Comparison of ENCODE assay signal across 8 cellular contexts in the genomic region with DNA sequence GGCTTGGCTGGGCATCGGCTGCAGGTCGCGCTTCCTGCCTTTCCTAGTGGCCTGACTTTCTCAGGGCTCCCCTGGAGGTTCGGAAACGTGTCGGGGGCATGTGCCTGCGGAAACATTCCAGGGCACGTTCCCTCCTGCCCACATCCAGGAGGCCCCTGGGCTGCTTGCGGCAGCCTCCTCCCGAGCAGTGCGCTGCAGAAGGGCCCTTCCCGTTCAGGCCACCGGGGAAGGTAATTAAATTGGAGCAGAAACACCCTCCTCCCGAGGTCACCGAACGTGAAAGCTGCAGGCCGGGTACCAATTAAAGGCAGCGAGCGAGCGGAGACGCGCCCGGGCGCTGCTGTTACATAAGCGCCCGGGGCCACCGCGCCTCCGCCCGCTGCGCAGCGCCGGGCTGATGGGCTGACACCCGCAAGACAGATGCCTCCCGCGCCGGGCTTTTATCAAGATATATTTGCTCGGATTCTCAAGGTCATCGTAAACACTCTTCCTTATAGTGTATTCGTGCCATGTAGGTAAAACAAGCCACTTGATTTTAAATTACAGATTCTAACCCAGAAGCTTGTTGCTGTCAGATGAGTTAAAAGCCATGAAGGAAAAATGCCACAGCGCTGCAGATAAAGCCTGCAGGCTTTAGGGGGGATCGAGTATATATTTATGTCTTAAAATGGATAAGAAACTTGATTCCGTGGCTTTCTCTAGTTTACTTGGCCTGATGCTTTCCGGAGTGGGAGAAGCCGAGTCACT. TPM values are rescaled to one million over a fixed set of nuclear protein-coding genes. Genes with fewer than 3 reads are reported as not detected.
A peak's percentile ranks its signal among the peaks of the same experiment; 100 is the strongest.
DNase-seq lines count a peak whose midpoint lies in the region; ATAC-seq and TF ChIP-seq lines count a peak whose summit lies in the region.

No MANE protein-coding gene starts in this region.

- POLR2A ChIA-PET in CD4-positive, alpha-beta T cell (lab: Charles Lee): no interaction called here

- no peaks in the 10 kb centered on the region for H3K9me2 ChIP-seq in GM23248 (ENCODE audit: insufficient read depth)
- H3K9me2 ChIP-seq in neural cell (ENCODE audit: insufficient read depth, low read length): no peaks in the 10 kb centered on the region

- no peak overlapping the region for H3K27ac Mint-ChIP-seq in CD4-positive, alpha-beta T cell

- no peak for TF ChIP-seq CTCF in foreskin fibroblast (IDR thresholded peaks at IDR 0.05; ENCODE audit: low read depth, low read length)
- no peak for TF ChIP-seq CTCF in neural cell (IDR thresholded peaks at IDR 0.05; ENCODE audit: poor library complexity, severe bottlenecking)
- no peak for TF ChIP-seq CTCF in CD4-positive, alpha-beta T cell (IDR thresholded peaks at IDR 0.05)

- H3K9me3 ChIP-seq in GM23248 (ENCODE audit: low read depth): no peaks in the 10 kb centered on the region
- H3K9me3 ChIP-seq in neural cell (ENCODE audit: low read length): no peaks in the 10 kb centered on the region
- no peaks in the 10 kb centered on the region for H3K9me3 ChIP-seq in CD4-positive, alpha-beta T cell (ENCODE audit: control insufficient read depth, low read length)

- no peak for ATAC-seq in CD4-positive, alpha-beta T cell (ENCODE audit: poor library complexity)
- ATAC-seq in GM21723 (IDR thresholded peaks at IDR 0.05; ENCODE audit: unreplicated experiment) (no peak), GM18858 (IDR thresholded peaks at IDR 0.05; ENCODE audit: unreplicated experiment) (no peak)

- intact Hi-C loops in CD4-positive, alpha-beta T cell (cut with DNase I, micrococcal nuclease): no loop called here

- no peaks in the 10 kb centered on the region for H3K9me3 Mint-ChIP-seq in CD4-positive, alpha-beta T cell

- no peaks in the 10 kb centered on the region for H3K4me1 Mint-ChIP-seq in CD4-positive, alpha-beta T cell (ENCODE audit: low read depth)

- no peaks in the 10 kb centered on the region for H3K36me3 ChIP-seq in GM23248 (ENCODE audit: low read depth)
- no peaks in the 10 kb centered on the region for H3K36me3 ChIP-seq in neural cell (ENCODE audit: insufficient read depth, low read length)

- H2AFZ ChIP-seq in GM23248 (peak overlapping the region; percentile 78), neural cell (ENCODE audit: low read depth, low read length) (no peak overlapping the region)

- H3K4me2 ChIP-seq in GM23248 (ENCODE audit: unreplicated experiment) (peak overlapping the region; percentile 70), neural cell (ENCODE audit: low read length) (peak overlapping the region; percentile 21)

- peak; percentile 25 for TF ChIP-seq EP300 in neural cell (conservative IDR thresholded peaks at IDR 0.05; ENCODE audit: poor library complexity, severe bottlenecking)

- no peaks in the 10 kb centered on the region for H3K79me2 ChIP-seq in GM23248 (ENCODE audit: insufficient read depth)
- H3K79me2 ChIP-seq in neural cell (replicated peaks; ENCODE audit: insufficient read depth, low read length): no peaks in the 10 kb centered on the region

- peak; percentile 56 for DNase-seq in GM23248
- peak; percentile 64 for DNase-seq in SK-N-DZ (ENCODE audit: low spot score)
- peak; percentile 4 to 55 for DNase-seq in foreskin fibroblast
- DNase-seq in NCI-H2029 treated with DMSO at 0.1 percent for 48 hours (lab: John Stamatoyannopoulos, UW): no peak
- no peak for DNase-seq in CD4-positive, alpha-beta T cell

- peaks cover 48% of the 10 kb centered on the region for H3K27me3 Mint-ChIP-seq in CD4-positive, alpha-beta T cell

- in situ Hi-C loops in GM23248 (cut with MboI): no loop called here

- H3K4me3 Mint-ChIP-seq in CD4-positive, alpha-beta T cell: no peak overlapping the region

- no peaks in the 10 kb centered on the region for H3K4me1 ChIP-seq in GM23248 (ENCODE audit: insufficient read depth)

- H4K20me1 ChIP-seq in GM23248 (ENCODE audit: insufficient read depth): no peaks in the 10 kb centered on the region
- no peaks in the 10 kb centered on the region for H4K20me1 ChIP-seq in neural cell (ENCODE audit: insufficient read depth)

- H3K9ac ChIP-seq in GM23248 (peak overlapping the region; percentile 33; the same call in 1 of the 2 replicates), neural cell (ENCODE audit: low read length) (peak overlapping the region; percentile 54)

- CTCF ChIA-PET in CD4-positive, alpha-beta T cell (lab: Charles Lee): no interaction called here

- peak overlapping the region; percentile 67 for H3K4me3 ChIP-seq in GM23248
- H3K4me3 ChIP-seq in foreskin fibroblast (ENCODE audit: low read depth in 1 of 2, low read length in 2 of 2): peak overlapping the region; percentile 43 to 52
- H3K4me3 ChIP-seq in neural cell (ENCODE audit: low read length): peak overlapping the region; percentile 70

- no peak for TF ChIP-seq RAD21 in neural cell (conservative IDR thresholded peaks at IDR 0.05)

- H3K27ac ChIP-seq in GM23248 (no peak overlapping the region), neural cell (ENCODE audit: low read length) (no peak overlapping the region)
- no peak overlapping the region for H3K27ac ChIP-seq in CD4-positive, alpha-beta T cell (ENCODE audit: low read depth, low read length)

- H3K27me3 ChIP-seq in GM23248 (replicated peaks; ENCODE audit: insufficient read depth) (no peaks in the 10 kb centered on the region), neural cell (ENCODE audit: insufficient read depth, low read depth, low read length) (peaks cover 35% of the 10 kb centered on the region)
- peaks cover 39% of the 10 kb centered on the region for H3K27me3 ChIP-seq in CD4-positive, alpha-beta T cell (ENCODE audit: control insufficient read depth, insufficient read depth, low read length)

- H3F3A ChIP-seq in GM23248 (ENCODE audit: insufficient read depth): no peaks in the 10 kb centered on the region
- no peaks in the 10 kb centered on the region for H3F3A ChIP-seq in neural cell (ENCODE audit: insufficient read depth, low read length, poor library complexity, severe bottlenecking)

- H3K36me3 Mint-ChIP-seq in CD4-positive, alpha-beta T cell (ENCODE audit: low read depth): no peaks in the 10 kb centered on the region

- WGBS in GM23248 (ENCODE audit: low coverage in 1 of 2, low lambda C conversion rate in 2 of 2, missing lambda C conversion rate in 2 of 2), 2 experiments: 13 to 15% methylated on average over 44 to 45 of the region's 45 CpGs

TF ChIP-seq in neural cell, 6 proteins besides CTCF, POLR2A, EP300 and RAD21:
- TF ChIP-seq TAF1 (IDR thresholded peaks at IDR 0.05; ENCODE audit: low read depth) (no peak), POLR2AphosphoS5 (IDR thresholded peaks at IDR 0.05) (no peak)

RNA-seq across cellular contexts. Expression of a gene that starts 31.4 kb away (rescaled TPM):
- total RNA-seq in GM23248 (2014; rRNA removed; shearing (Covaris generic)): 6.4 and 12.5 TPM in 2 replicates
- 22.0 and 24.2 TPM in 2 replicates for polyA plus RNA-seq in GM23248 (2016; fragmentation: Nextera tagmentation; extraction: Ambion mirVana)
- polyA plus RNA-seq in SK-N-DZ (2014; cell fraction: cytosol; rRNA removed): 0.13 and 0.20 TPM in 2 replicates
- not detected in 2 replicates for polyA plus RNA-seq in SK-N-DZ (2014; cell fraction: nucleus; rRNA removed)
- 0.26 TPM in 1 of 2 replicates, not detected in the other for polyA plus RNA-seq in neural cell
- 0.46 TPM in 1 of 2 replicates, not detected in the other for polyA minus RNA-seq in neural cell
- not detected for total RNA-seq in CD4-positive, alpha-beta T cell

Comparison
In these comparisons a context has a peak if more than half of its experiments do, and no peak if none do; other contexts are left out.
1. DNase-seq: peak in GM23248 (single experiment), SK-N-DZ (single experiment) and foreskin fibroblast (2 of 2); none in NCI-H2029 treated with DMSO at 0.1 percent for 48 hours (single experiment) and CD4-positive, alpha-beta T cell (0 of 10).
2. Peak in every context shown above with its lines, with median percentiles within 50 percentile points of each other: H3K4me3 ChIP-seq.